10 cellular contexts compared by ENCODE assay signal in genomic region chr19:55676889-55677505, GRCh38. TPM values are rescaled to one million over a fixed set of nuclear protein-coding genes. Genes with fewer than 3 reads are reported as not detected.
DNase-seq lines count a peak whose midpoint lies in the region; ATAC-seq and TF ChIP-seq lines count a peak whose summit lies in the region.
"Had no signal": no experiment of that assay in that cellular context is flagged by ENCODE, and none has a peak within 500 bp of the region (broad histone marks: within the 10 kb centered on the region; RNA-seq: fewer than 3 reads in every experiment).

No MANE protein-coding gene starts in this region.

- CTCF ChIA-PET in Calu3 (lab: Charles Lee), result no interaction called here

- no peaks in the 10 kb centered on the region for H3K9me3 Mint-ChIP-seq in Calu3 (ENCODE audit: low read depth, unreplicated experiment)
- no peaks in the 10 kb centered on the region for H3K9me3 Mint-ChIP-seq in effector memory CD8-positive, alpha-beta T cell

- peak overlapping the region; percentile 22 for H3K27ac Mint-ChIP-seq in Calu3 (ENCODE audit: unreplicated experiment)
- H3K27ac Mint-ChIP-seq in effector memory CD8-positive, alpha-beta T cell, result peak overlapping the region in 1 of 2 donors; percentile 9

- DNase-seq in Calu3 (no peak), MM.1S (no peak), osteoblast (ENCODE audit: insufficient read length, low spot score, missing footprints) (no peak), NCI-H128 (lab: John Stamatoyannopoulos, UW; ENCODE audit: unreplicated experiment) (no peak), DMS53 (lab: John Stamatoyannopoulos, UW) (no peak)
- no peak for DNase-seq in effector memory CD8-positive, alpha-beta T cell
- DNase-seq: brain microvascular endothelial cell had no signal

- H2AFZ ChIP-seq in MM.1S (ENCODE audit: low read length), result no peak overlapping the region
- no peak overlapping the region for H2AFZ ChIP-seq in osteoblast (ENCODE audit: low read length)

- no peaks in the 10 kb centered on the region for H3K27me3 ChIP-seq in MM.1S (replicated peaks; ENCODE audit: insufficient read depth, low read length)
- H3K27me3 ChIP-seq in osteoblast (ENCODE audit: insufficient read depth, low read length), result no peaks in the 10 kb centered on the region
- H3K27me3 ChIP-seq: brain microvascular endothelial cell, neutrophil had no signal

- H3K36me3 ChIP-seq in MM.1S (replicated peaks; ENCODE audit: insufficient read depth, low read length), result peaks cover 8% of the 10 kb centered on the region; the same call in 1 of the 2 replicates
- H3K36me3 ChIP-seq in osteoblast (ENCODE audit: insufficient read depth, low read length), result peaks cover 36% of the 10 kb centered on the region

- H3K4me1 Mint-ChIP-seq in Calu3 (ENCODE audit: low read depth, unreplicated experiment), result peaks cover 53% of the 10 kb centered on the region
- H3K4me1 Mint-ChIP-seq in effector memory CD8-positive, alpha-beta T cell (ENCODE audit: low read depth in 2 of 2), result peaks cover 40 to 44% of the 10 kb centered on the region in 2 donors

- peaks cover 84% of the 10 kb centered on the region for H3K36me3 Mint-ChIP-seq in Calu3 (ENCODE audit: insufficient read depth, unreplicated experiment)
- peaks cover 62% of the 10 kb centered on the region for H3K36me3 Mint-ChIP-seq in effector memory CD8-positive, alpha-beta T cell (ENCODE audit: insufficient read depth)

- TF ChIP-seq CTCF in Calu3 (IDR thresholded peaks at IDR 0.05; ENCODE audit: unreplicated experiment), result no peak
- no peak for TF ChIP-seq CTCF in MM.1S (IDR thresholded peaks at IDR 0.05; ENCODE audit: low read length)
- TF ChIP-seq CTCF in osteoblast (IDR thresholded peaks at IDR 0.05; ENCODE audit: extremely low read depth, low read depth, low read length), result no peak

- ATAC-seq in effector memory CD8-positive, alpha-beta T cell (replicated peaks), result no peak
- ATAC-seq in GM21515 (IDR thresholded peaks at IDR 0.05; ENCODE audit: unreplicated experiment), result no peak
- no peak for ATAC-seq in HG02981 (IDR thresholded peaks at IDR 0.05; ENCODE audit: unreplicated experiment)

- no peaks in the 10 kb centered on the region for H3K27me3 Mint-ChIP-seq in Calu3 (ENCODE audit: unreplicated experiment)
- no peaks in the 10 kb centered on the region for H3K27me3 Mint-ChIP-seq in effector memory CD8-positive, alpha-beta T cell

- no peaks in the 10 kb centered on the region for H3K9me3 ChIP-seq in MM.1S (replicated peaks; ENCODE audit: insufficient read depth, low read length)
- no peaks in the 10 kb centered on the region for H3K9me3 ChIP-seq in osteoblast (ENCODE audit: low read depth, low read length)
- H3K9me3 ChIP-seq: neutrophil had no signal

- H3K4me1 ChIP-seq in MM.1S (ENCODE audit: low read length), result peaks cover 27% of the 10 kb centered on the region
- peaks cover 28% of the 10 kb centered on the region for H3K4me1 ChIP-seq in osteoblast (ENCODE audit: insufficient read depth, low read length)

- H3K9ac ChIP-seq in MM.1S (ENCODE audit: low read length), result peak overlapping the region; percentile 85; the same call in 1 of the 2 replicates

- H3K9me2 ChIP-seq in MM.1S (replicated peaks; ENCODE audit: insufficient read depth, low read length), result no peaks in the 10 kb centered on the region

- no peaks in the 10 kb centered on the region for H4K20me1 ChIP-seq in MM.1S (ENCODE audit: insufficient read depth, low read length)
- peaks cover 79% of the 10 kb centered on the region for H4K20me1 ChIP-seq in osteoblast (ENCODE audit: insufficient read depth, low read length)

- H3K4me3 ChIP-seq in MM.1S (ENCODE audit: low read length), result peak overlapping the region; percentile 75
- H3K4me3 ChIP-seq in osteoblast (ENCODE audit: insufficient read depth, low read length), result no peak overlapping the region

- intact Hi-C loops in Calu3 (cut with micrococcal nuclease; ENCODE audit: unreplicated experiment), result no loop called here

- H3F3A ChIP-seq in MM.1S (ENCODE audit: insufficient read depth, low read length), result peaks cover 40% of the 10 kb centered on the region

- BruUV-seq in Calu3 (replicated peaks; lab: Mats Ljungman, UMichigan), result no TSS peak

- peak overlapping the region; percentile 97 for H3K4me3 Mint-ChIP-seq in Calu3 (ENCODE audit: low read depth, unreplicated experiment)
- peak overlapping the region; percentile 90 for H3K4me3 Mint-ChIP-seq in effector memory CD8-positive, alpha-beta T cell

- H3K79me2 ChIP-seq in MM.1S (ENCODE audit: low read length) (peaks cover 85% of the 10 kb centered on the region), osteoblast (ENCODE audit: insufficient read depth, low read length) (peaks cover 92% of the 10 kb centered on the region)

- H3K27ac ChIP-seq in MM.1S (ENCODE audit: low read length), result peak overlapping the region; percentile 87; the same call in 1 of the 2 replicates
- H3K27ac ChIP-seq in osteoblast (ENCODE audit: low read depth, low read length), result peak overlapping the region; percentile 85
- H3K27ac ChIP-seq: brain microvascular endothelial cell had no signal

- H3K4me2 ChIP-seq in MM.1S (ENCODE audit: low read depth, low read length), result peak overlapping the region; percentile 55
- peak overlapping the region; percentile 98 for H3K4me2 ChIP-seq in osteoblast (ENCODE audit: insufficient read depth, low read length)

RNA-seq across cellular contexts. Expression of gene EPN1, which starts 2.0 kb away (rescaled TPM):
- 162 and 180 TPM in 2 replicates for total RNA-seq in Calu3 (2022)
- 25.0 and 31.5 TPM in 2 replicates for total RNA-seq in osteoblast

RNA-seq across cellular contexts. Expression of gene U2AF2, which starts 22.2 kb away (rescaled TPM):
- 286 and 309 TPM in 2 replicates for total RNA-seq in Calu3 (2022)
- 64.5 and 70.2 TPM in 2 replicates for total RNA-seq in osteoblast

RNA-seq across cellular contexts. Expression of gene CCDC106, which starts 29.0 kb away (rescaled TPM):
- total RNA-seq in Calu3 (2022) (12.7 and 18.3 TPM in 2 replicates), osteoblast (10.5 and 13.3 TPM in 2 replicates)

RNA-seq across cellular contexts. Expression of gene ZNF581, which starts 33.5 kb away (rescaled TPM):
- 33.0 and 33.1 TPM in 2 replicates for total RNA-seq in Calu3 (2022)
- 25.7 and 28.6 TPM in 2 replicates for total RNA-seq in osteoblast

RNA-seq across cellular contexts. Expression of gene ZNF580, which starts 36.2 kb away (rescaled TPM):
- total RNA-seq in Calu3 (2022) (35.6 TPM in 2 replicates), osteoblast (6.5 and 8.3 TPM in 2 replicates)
